18 cellular contexts compared by ENCODE assay signal in the genomic region with DNA sequence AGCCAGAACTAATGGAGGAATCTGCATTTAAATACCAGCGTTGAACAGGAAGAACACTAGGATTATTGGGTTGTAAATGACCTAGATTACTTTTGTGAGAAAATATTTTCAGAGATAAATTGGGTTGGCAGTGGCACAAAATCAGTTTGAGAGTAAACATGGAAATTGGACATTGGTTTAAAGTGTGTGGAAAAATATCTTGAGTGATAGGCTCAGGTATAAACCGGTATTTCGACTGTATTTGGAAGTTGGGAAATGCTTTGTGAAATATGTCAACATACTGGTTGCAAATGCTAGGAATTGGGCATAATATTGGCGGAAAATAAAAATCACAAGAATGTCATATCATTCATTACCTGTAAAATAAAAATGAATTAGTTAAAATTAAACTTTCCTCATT. TPM values are rescaled to one million over a fixed set of nuclear protein-coding genes. Genes with fewer than 3 reads are reported as not detected.
DNase-seq lines count a peak whose midpoint lies in the region; ATAC-seq and TF ChIP-seq lines count a peak whose summit lies in the region.
"Had no signal": no experiment of that assay in that cellular context is flagged by ENCODE, and none has a peak within 500 bp of the region (broad histone marks: within the 10 kb centered on the region; RNA-seq: fewer than 3 reads in every experiment).

No MANE protein-coding gene starts in this region.

- no peak for ATAC-seq in T-helper 17 cell
- peak; percentile 74 to 79 for ATAC-seq in lower lobe of right lung
- peak; percentile 47 for ATAC-seq in upper lobe of right lung
- no peak for ATAC-seq in psoas muscle
- ATAC-seq: PC-3 had no signal

- WGBS in psoas muscle, 3 donors: 81 to 86% (median 82%) methylated on average over 4 of the region's 4 CpGs
- WGBS in sigmoid colon, 2 donors: 35 to 77% methylated on average over 4 of the region's 4 CpGs

- H3K4me3 ChIP-seq in lower lobe of right lung (no peak overlapping the region), upper lobe of right lung (no peak overlapping the region), psoas muscle (no peak overlapping the region), sigmoid colon (no peak overlapping the region)

- H3K36me3 ChIP-seq in lower lobe of right lung: peaks cover 99% of the 10 kb centered on the region
- peaks cover 100% of the 10 kb centered on the region for H3K36me3 ChIP-seq in upper lobe of right lung
- H3K36me3 ChIP-seq in psoas muscle (ENCODE audit: insufficient read depth in 1 of 2, low read depth in 1 of 2): peaks cover 21 to 100% of the 10 kb centered on the region in 2 donors
- peaks cover 33 to 98% (median 53%) of the 10 kb centered on the region in 4 donors for H3K36me3 ChIP-seq in sigmoid colon

- H3K27me3 Mint-ChIP-seq in T-helper 17 cell (no peaks in the 10 kb centered on the region), immature natural killer cell (ENCODE audit: low read depth in 3 of 3) (no peaks in the 10 kb centered on the region)

- DNase-seq in T-helper 17 cell: no peak
- DNase-seq in immature natural killer cell: no peak
- no peak for DNase-seq in lower lobe of right lung
- DNase-seq in upper lobe of right lung: no peak
- no peak for DNase-seq in psoas muscle
- DNase-seq in NCI-H526 treated with DMSO at 0.1 percent for 48 hours (lab: John Stamatoyannopoulos, UW): no peak
- no peak for DNase-seq in sigmoid colon
- DNase-seq: C1 segment of cervical spinal cord, DMS79 treated with DMSO at 0.1 percent for 48 hours, H7, NCI-H1417 treated with DMSO at 0.1 percent for 48 hours, NCI-H187 treated with DMSO at 0.1 percent for 48 hours, NCI-H226, NCI-H524 treated with DMSO at 0.1 percent for 48 hours, PC-3, SIG-M5 had no signal

- no peak for TF ChIP-seq EP300 in sigmoid colon (IDR thresholded peaks at IDR 0.05)

- H3K4me1 ChIP-seq in lower lobe of right lung (peaks cover 25% of the 10 kb centered on the region), upper lobe of right lung (peaks cover 10% of the 10 kb centered on the region), psoas muscle (peaks cover 15% of the 10 kb centered on the region), sigmoid colon (peaks cover 0 to 6% (median under 1%) of the 10 kb centered on the region in 4 donors)

- no peaks in the 10 kb centered on the region for H3K9me3 Mint-ChIP-seq in immature natural killer cell

- no peak for TF ChIP-seq CTCF in lower lobe of right lung (IDR thresholded peaks at IDR 0.05)
- TF ChIP-seq CTCF in upper lobe of right lung (IDR thresholded peaks at IDR 0.05): no peak
- no peak for TF ChIP-seq CTCF in psoas muscle (IDR thresholded peaks at IDR 0.05)
- no peak for TF ChIP-seq CTCF in sigmoid colon (IDR thresholded peaks at IDR 0.05)

- peaks cover 17% of the 10 kb centered on the region for H3K36me3 Mint-ChIP-seq in T-helper 17 cell (ENCODE audit: low read depth)
- H3K36me3 Mint-ChIP-seq in immature natural killer cell: peaks cover 28 to 89% (median 51%) of the 10 kb centered on the region in 3 donors

- H3K27me3 ChIP-seq in lower lobe of right lung (ENCODE audit: low read depth) (no peaks in the 10 kb centered on the region), upper lobe of right lung (no peaks in the 10 kb centered on the region), psoas muscle (ENCODE audit: insufficient read depth in 3 of 3, low read length in 2 of 3) (no peaks in the 10 kb centered on the region), sigmoid colon (no peaks in the 10 kb centered on the region)

- H3K9me3 ChIP-seq in T-helper 17 cell (ENCODE audit: control insufficient read depth, low read length, poor library complexity, severe bottlenecking) (no peaks in the 10 kb centered on the region), lower lobe of right lung (no peaks in the 10 kb centered on the region), upper lobe of right lung (no peaks in the 10 kb centered on the region), psoas muscle (no peaks in the 10 kb centered on the region), sigmoid colon (no peaks in the 10 kb centered on the region)

- H3K27ac Mint-ChIP-seq in T-helper 17 cell (peak overlapping the region; percentile 45), immature natural killer cell (peak overlapping the region; percentile 47 to 83 (median 70))

- no peak overlapping the region for H3K4me3 Mint-ChIP-seq in T-helper 17 cell
- no peak overlapping the region for H3K4me3 Mint-ChIP-seq in immature natural killer cell

- intact Hi-C loops in lower lobe of right lung (cut with DNase I): no loop called here
- intact Hi-C loops in upper lobe of right lung (cut with DNase I): no loop called here
- intact Hi-C loops in psoas muscle (cut with DNase I): loop anchor here in 1 of 2 donors (10.0 kb wide), 1 partner anchor 717 kb away; no protein-coding TSS in a partner anchor
- intact Hi-C loops in sigmoid colon (cut with DNase I): no loop called here

- no peak for TF ChIP-seq POLR2A in sigmoid colon (IDR thresholded peaks at IDR 0.05)

- H3K4me1 Mint-ChIP-seq in T-helper 17 cell (peaks cover 11% of the 10 kb centered on the region), immature natural killer cell (peaks cover 26 to 70% of the 10 kb centered on the region in 2 donors)

- peak overlapping the region; percentile 80 for H3K27ac ChIP-seq in lower lobe of right lung
- H3K27ac ChIP-seq in upper lobe of right lung: peak overlapping the region; percentile 80
- no peak overlapping the region for H3K27ac ChIP-seq in psoas muscle
- no peak overlapping the region for H3K27ac ChIP-seq in sigmoid colon
- H3K27ac ChIP-seq: KMS-11, RWPE1 had no signal

RNA-seq across cellular contexts. Expression of a gene that starts 15.1 kb away (rescaled TPM):
- total RNA-seq in T-helper 17 cell: 100 to 1,000 TPM; 133 to 146 TPM
- polyA plus RNA-seq in immature natural killer cell: 100 to 1,000 TPM; 275 to 458 (median 320) TPM
- total RNA-seq in lower lobe of right lung: 374 TPM
- total RNA-seq in upper lobe of right lung: 389 TPM
- total RNA-seq in psoas muscle: 1,000 to 10,000 TPM in 1 of 4 donors, 100 to 1,000 TPM in 3; 304 to 2,295 (median 488) TPM
- polyA plus RNA-seq in psoas muscle: 100 to 1,000 TPM; 145 to 386 (median 171) TPM
- total RNA-seq in sigmoid colon: 100 to 1,000 TPM; 206 to 268 (median 230) TPM
- polyA plus RNA-seq in sigmoid colon: 10 to 100 TPM; 53.6 to 68.3 (median 57.1) TPM

Comparison
In these comparisons a context has a peak if more than half of its experiments do, and no peak if none do; other contexts are left out.
1. ATAC-seq: peak in lower lobe of right lung (2 of 2) and upper lobe of right lung (single experiment); none in T-helper 17 cell (single experiment) and psoas muscle (0 of 4).
2. H3K27ac ChIP-seq: peak in lower lobe of right lung (single experiment) and upper lobe of right lung (single experiment); none in psoas muscle (single experiment) and sigmoid colon (0 of 4).